In the genomic region with DNA sequence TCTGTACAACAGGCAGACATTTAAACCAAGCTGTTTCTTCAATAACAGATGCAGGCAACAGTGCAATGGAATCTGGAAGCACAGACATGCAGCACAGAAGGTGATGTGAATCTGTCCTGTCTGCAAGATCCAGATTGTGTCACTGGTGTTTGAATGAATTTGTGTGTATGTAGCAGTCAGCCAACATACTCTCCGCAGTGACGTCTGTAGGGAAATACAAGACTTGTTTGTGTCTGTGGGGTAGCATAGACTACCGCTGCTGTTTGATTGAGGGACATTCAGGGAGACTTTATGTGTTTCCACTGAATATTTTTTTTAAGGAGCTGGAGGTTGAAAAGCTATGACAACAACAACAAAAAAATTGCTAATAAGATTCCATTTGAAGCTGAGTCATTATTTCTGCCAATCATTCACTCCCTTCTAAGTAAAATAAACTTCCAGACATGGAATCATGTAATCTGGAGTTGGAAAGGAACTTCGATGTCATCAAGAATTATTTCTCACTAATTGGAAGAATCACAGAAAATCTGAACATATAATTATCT, we compare ENCODE assay signal across 24 cellular contexts.
"Had no signal": no experiment of that assay in that cellular context is flagged by ENCODE, and none has a peak within 500 bp of the region (broad histone marks: within the 10 kb centered on the region; RNA-seq: fewer than 3 reads in every experiment).

No MANE protein-coding gene starts in this region.

- H3K27ac Mint-ChIP-seq: activated B cell treated with CpG ODN at 0.5 μM for 24 hours; activated CD4-positive, alpha-beta T cell treated with anti-CD3 and anti-CD28 coated beads, Interleukin-2, amount 10 ng/mL, durations not matched to agents 7 days and 5 days; activated naive CD8-positive, alpha-beta T cell; activated T-cell treated with anti-CD3 and anti-CD28 coated beads, Interleukin-2, amount 50 U/mL, for 72 hours; endodermal cell; naive thymus-derived CD8-positive, alpha-beta T cell; progenitor cell of endocrine pancreas had no signal

- H3K9me3 Mint-ChIP-seq: activated B cell treated with CpG ODN at 0.5 μM for 24 hours; activated CD4-positive, alpha-beta T cell treated with anti-CD3 and anti-CD28 coated beads, Interleukin-2, amount 10 ng/mL, durations not matched to agents 7 days and 5 days had no signal

- H3K4me3 Mint-ChIP-seq: activated B cell treated with CpG ODN at 0.5 μM for 24 hours; activated CD4-positive, alpha-beta T cell treated with anti-CD3 and anti-CD28 coated beads, Interleukin-2, amount 10 ng/mL, durations not matched to agents 7 days and 5 days; activated naive CD8-positive, alpha-beta T cell; activated T-cell treated with anti-CD3 and anti-CD28 coated beads, Interleukin-2, amount 50 U/mL, for 72 hours; endodermal cell; naive thymus-derived CD8-positive, alpha-beta T cell had no signal

- H3K36me3 Mint-ChIP-seq: activated naive CD8-positive, alpha-beta T cell; naive thymus-derived CD8-positive, alpha-beta T cell had no signal

- H3K27ac ChIP-seq: breast epithelium, dorsolateral prefrontal cortex, gastroesophageal sphincter, heart right ventricle, skin epidermis, transverse colon had no signal

- FAIRE-seq: islet of Langerhans, TTC549 had no signal

- DNase-seq: activated B cell treated with CpG ODN at 0.5 μM for 24 hours; activated CD4-positive, alpha-beta T cell treated with anti-CD3 and anti-CD28 coated beads, Interleukin-2, amount 10 ng/mL, durations not matched to agents 7 days and 5 days; activated CD8-positive, alpha-beta memory T cell treated with anti-CD3 and anti-CD28 coated beads, Interleukin-2, amount 50 U/mL, for 48 hours; activated gamma-delta T cell; activated T-cell treated with anti-CD3 and anti-CD28 coated beads, Interleukin-2, amount 50 U/mL, for 72 hours; dorsolateral prefrontal cortex; endodermal cell; erythroblast; heart right ventricle; naive thymus-derived CD8-positive, alpha-beta T cell; nucleus accumbens; right cardiac atrium; stimulated activated CD4-positive, alpha-beta T cell treated with anti-CD3 and anti-CD28 coated beads, Interleukin-4, amount 100 ng/mL, for 24 hours; stimulated activated naive CD4-positive, alpha-beta T cell treated with Interleukin-2 at 50 U/mL for 16 hours; T-helper 2 cell; transverse colon had no signal

- H3K9me3 ChIP-seq: breast epithelium, gastroesophageal sphincter, heart right ventricle, transverse colon had no signal

- H3K27me3 ChIP-seq: breast epithelium, gastroesophageal sphincter, heart right ventricle, transverse colon had no signal

- H3K27me3 Mint-ChIP-seq: activated CD4-positive, alpha-beta T cell treated with anti-CD3 and anti-CD28 coated beads, Interleukin-2, amount 10 ng/mL, durations not matched to agents 7 days and 5 days; activated naive CD8-positive, alpha-beta T cell; progenitor cell of endocrine pancreas had no signal

- H3K36me3 ChIP-seq: breast epithelium, gastroesophageal sphincter, heart right ventricle, transverse colon had no signal

- H3K4me1 Mint-ChIP-seq: activated B cell treated with CpG ODN at 0.5 μM for 24 hours; activated CD4-positive, alpha-beta T cell treated with anti-CD3 and anti-CD28 coated beads, Interleukin-2, amount 10 ng/mL, durations not matched to agents 7 days and 5 days; naive thymus-derived CD8-positive, alpha-beta T cell had no signal

- ATAC-seq: activated T-cell treated with anti-CD3 and anti-CD28 coated beads, Interleukin-2, amount 50 U/mL, for 72 hours; gastroesophageal sphincter; heart right ventricle; left lobe of liver; naive thymus-derived CD8-positive, alpha-beta T cell; right cardiac atrium had no signal

- H3K4me3 ChIP-seq: breast epithelium, dorsolateral prefrontal cortex, gastroesophageal sphincter, heart right ventricle, skin epidermis, transverse colon had no signal

- H3K4me1 ChIP-seq: breast epithelium, gastroesophageal sphincter, heart right ventricle, transverse colon had no signal
